9 cellular contexts compared by ENCODE assay signal in the genomic region with DNA sequence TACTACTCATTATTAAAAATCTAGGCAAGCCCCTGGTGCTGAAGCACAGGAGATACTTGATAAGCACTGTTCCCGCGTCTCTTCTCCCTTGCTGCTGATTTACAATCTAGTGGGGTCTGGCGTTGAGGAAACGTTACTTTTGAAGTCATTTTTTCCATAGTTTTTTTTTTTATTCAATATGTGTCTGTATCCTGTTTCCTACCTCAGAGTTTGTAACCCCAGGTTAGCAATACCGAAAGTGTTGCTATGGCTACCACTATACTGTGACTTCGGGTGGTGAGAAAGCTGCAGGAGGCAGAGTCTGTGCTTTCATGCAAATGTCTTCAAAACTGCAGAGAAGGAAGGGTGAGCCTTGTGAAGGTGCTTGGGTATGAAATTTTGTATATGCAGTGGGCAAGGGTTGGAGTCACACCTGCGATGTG.
DNase-seq lines count a peak whose midpoint lies in the region; ATAC-seq and TF ChIP-seq lines count a peak whose summit lies in the region.
"Had no signal": no experiment of that assay in that cellular context is flagged by ENCODE, and none has a peak within 500 bp of the region (broad histone marks: within the 10 kb centered on the region; RNA-seq: fewer than 3 reads in every experiment).

No MANE protein-coding gene starts in this region.

- no peak overlapping the region for H3K4me2 ChIP-seq in mesendoderm (ENCODE audit: low read length)

- no peak overlapping the region for H3K23ac ChIP-seq in mesendoderm (ENCODE audit: low read length)

- H4K8ac ChIP-seq in mesendoderm (ENCODE audit: low read depth, low read length) = no peak overlapping the region

- no peaks in the 10 kb centered on the region for H3K36me3 Mint-ChIP-seq in T-helper 2 cell treated with Interferon-gamma antibody and Interleukin-4, amounts not matched to agents 5 μg/mL and 100 μg/mL, for 36 hours (ENCODE audit: low read depth)

- H2BK15ac ChIP-seq in mesendoderm (replicated peaks; ENCODE audit: low read depth) = no peak overlapping the region

- H3K36me3 ChIP-seq in GM06990 (ENCODE audit: control insufficient read depth, insufficient read depth, low read length) = no peaks in the 10 kb centered on the region
- no peaks in the 10 kb centered on the region for H3K36me3 ChIP-seq in mesendoderm (ENCODE audit: control insufficient read depth, insufficient read depth, low read length)
- H3K36me3 ChIP-seq: upper lobe of left lung had no signal

- DNase-seq in GM06990 (ENCODE audit: extremely low read depth, insufficient read length) = peak; percentile 66
- DNase-seq in T-helper 2 cell treated with Interferon-gamma antibody and Interleukin-4, amounts not matched to agents 5 μg/mL and 100 μg/mL, for 36 hours (ENCODE audit: low spot score) = peak; percentile 57
- no peak for DNase-seq in mesendoderm
- no peak for DNase-seq in AG08395 (ENCODE audit: low spot score)
- no peak for DNase-seq in SKM-1 (lab: John Stamatoyannopoulos, UW; ENCODE audit: unreplicated experiment)
- no peak for DNase-seq in NCI-H82 (lab: John Stamatoyannopoulos, UW)
- DNase-seq: upper lobe of left lung had no signal

- H2BK5ac ChIP-seq in mesendoderm (ENCODE audit: low read length) = no peak overlapping the region

- H3K79me2 ChIP-seq in mesendoderm (ENCODE audit: control insufficient read depth, insufficient read depth, low read length) = no peaks in the 10 kb centered on the region

- H3K18ac ChIP-seq in mesendoderm (ENCODE audit: low read length) = no peak overlapping the region

- H4K5ac ChIP-seq in mesendoderm (ENCODE audit: low read length) = no peak overlapping the region

- no peak overlapping the region for H3K27ac ChIP-seq in mesendoderm (ENCODE audit: low read depth, low read length)
- H3K27ac ChIP-seq: upper lobe of left lung had no signal

- peaks cover 21% of the 10 kb centered on the region for H3K4me1 Mint-ChIP-seq in T-helper 2 cell treated with Interferon-gamma antibody and Interleukin-4, amounts not matched to agents 5 μg/mL and 100 μg/mL, for 36 hours (ENCODE audit: low read depth)

- no peaks in the 10 kb centered on the region for H3K9me3 Mint-ChIP-seq in T-helper 2 cell treated with Interferon-gamma antibody and Interleukin-4, amounts not matched to agents 5 μg/mL and 100 μg/mL, for 36 hours

- no peak overlapping the region for H3K4ac ChIP-seq in mesendoderm (ENCODE audit: low read depth, low read length)

- no peak overlapping the region for H2AK5ac ChIP-seq in mesendoderm (ENCODE audit: low read length)

- no peak overlapping the region for H3K56ac ChIP-seq in mesendoderm (ENCODE audit: low read length)

- TF ChIP-seq CTCF in GM06990 (IDR thresholded peaks at IDR 0.05; ENCODE audit: insufficient read depth, low read length, poor library complexity, severe bottlenecking) = no peak

- peaks cover 5% of the 10 kb centered on the region for H3K4me1 ChIP-seq in mesendoderm (ENCODE audit: control insufficient read depth, low read depth, low read length)
- H3K4me1 ChIP-seq: upper lobe of left lung had no signal

- peak overlapping the region; percentile 36 for H3K4me3 Mint-ChIP-seq in T-helper 2 cell treated with Interferon-gamma antibody and Interleukin-4, amounts not matched to agents 5 μg/mL and 100 μg/mL, for 36 hours

- H3K27ac Mint-ChIP-seq in T-helper 2 cell treated with Interferon-gamma antibody and Interleukin-4, amounts not matched to agents 5 μg/mL and 100 μg/mL, for 36 hours = peak overlapping the region; percentile 68

- H3K79me1 ChIP-seq in mesendoderm (ENCODE audit: low read length) = no peaks in the 10 kb centered on the region

- no peaks in the 10 kb centered on the region for H3K27me3 Mint-ChIP-seq in T-helper 2 cell treated with Interferon-gamma antibody and Interleukin-4, amounts not matched to agents 5 μg/mL and 100 μg/mL, for 36 hours (ENCODE audit: low read depth)

- no peak overlapping the region for H2BK120ac ChIP-seq in mesendoderm (ENCODE audit: low read depth, low read length)

- H3K27me3 ChIP-seq in GM06990 (replicated peaks; ENCODE audit: control insufficient read depth, insufficient read depth, low read length) (no peaks in the 10 kb centered on the region), mesendoderm (ENCODE audit: insufficient read depth, low read length, poor library complexity) (no peaks in the 10 kb centered on the region)
- H3K27me3 ChIP-seq: upper lobe of left lung had no signal

- ATAC-seq in GM19043 (IDR thresholded peaks at IDR 0.05; ENCODE audit: low read depth, unreplicated experiment) = peak; percentile 98
- ATAC-seq in HG02885 (IDR thresholded peaks at IDR 0.05; ENCODE audit: poor library complexity, unreplicated experiment) = peak; percentile 98

- WGBS in mesendoderm (ENCODE audit: extremely low coverage, insufficient coverage, low lambda C conversion rate) = no CpG with 5 or more reads among the region's 7 CpGs

- H3K4me3 ChIP-seq in GM06990 (replicated peaks; ENCODE audit: low read depth, low read length) = no peak overlapping the region; the same call in 1 of the 2 replicates
- H3K4me3 ChIP-seq in mesendoderm (ENCODE audit: low read length) = no peak overlapping the region
- H3K4me3 ChIP-seq: upper lobe of left lung had no signal

- H3K9ac ChIP-seq in mesendoderm (ENCODE audit: low read length) = no peak overlapping the region

Comparison
In these comparisons a context has a peak if more than half of its experiments do, and no peak if none do; other contexts are left out.
1. DNase-seq: peak in GM06990 (single experiment) and T-helper 2 cell treated with Interferon-gamma antibody and Interleukin-4, amounts not matched to agents 5 μg/mL and 100 μg/mL, for 36 hours (single experiment); none in mesendoderm (single experiment), AG08395 (single experiment), SKM-1 (single experiment) and NCI-H82 (single experiment).